ENCODE assay signal across 22 cellular contexts in the genomic region with DNA sequence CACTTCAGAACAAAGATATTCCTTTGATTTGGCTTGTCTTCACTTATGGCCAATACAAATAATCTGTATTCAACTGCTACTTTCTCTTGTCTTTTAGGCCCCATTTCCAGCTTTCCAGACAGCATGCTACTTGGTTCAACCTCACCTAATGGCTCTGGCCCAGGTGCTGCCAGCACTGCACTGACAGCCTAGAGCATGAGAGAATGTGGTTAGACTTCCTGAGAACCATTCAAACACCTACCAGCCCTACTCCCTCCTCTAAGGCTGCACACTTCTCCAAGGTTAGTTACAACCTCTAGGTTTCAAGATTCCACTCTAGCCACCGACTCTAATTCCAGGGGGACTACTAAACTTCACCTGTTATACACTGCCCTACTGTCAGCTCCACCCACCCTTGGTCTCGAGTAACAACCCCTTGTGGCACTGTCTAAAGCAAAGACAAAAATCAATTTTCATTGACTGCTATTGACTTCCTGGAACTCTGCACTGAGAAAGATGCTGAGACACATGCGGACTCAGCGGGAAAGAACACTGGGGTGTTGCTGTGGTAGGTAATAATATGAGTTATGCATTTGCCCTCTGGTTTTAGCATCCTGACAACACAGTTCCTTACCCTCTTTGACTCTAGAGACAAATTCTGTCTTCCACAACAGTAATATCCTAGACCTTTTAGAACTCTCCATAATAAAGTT.
"Had no signal": no experiment of that assay in that cellular context is flagged by ENCODE, and none has a peak within 500 bp of the region (broad histone marks: within the 10 kb centered on the region; RNA-seq: fewer than 3 reads in every experiment).

No MANE protein-coding gene starts in this region.

- DNase-seq: activated CD4-positive, alpha-beta T cell treated with anti-CD3 and anti-CD28 coated beads, Interleukin-2, amount 10 ng/mL, durations not matched to agents 7 days and 5 days; activated CD4-positive, CD25-positive, alpha-beta regulatory T cell; activated CD8-positive, alpha-beta memory T cell treated with anti-CD3 and anti-CD28 coated beads for 24 hours; activated CD8-positive, alpha-beta memory T cell treated with anti-CD3 and anti-CD28 coated beads, Interleukin-2, amount 50 U/mL, for 48 hours; activated gamma-delta T cell; activated T-cell treated with anti-CD3 and anti-CD28 coated beads, Interleukin-2, amount 50 U/mL, for 72 hours; amniotic stem cell; mesenchymal stem cell; mucosa of descending colon; naive thymus-derived CD4-positive, alpha-beta T cell; pancreas; stimulated activated CD4-positive, alpha-beta T cell treated with anti-CD3 and anti-CD28 coated beads, Interleukin-4, amount 100 ng/mL, for 1 hour; T-helper 1 cell; T1000; upper lobe of right lung had no signal

- H3K27me3 ChIP-seq: cardiac muscle cell, neural progenitor cell, pancreas, upper lobe of right lung had no signal

- H3K9me3 Mint-ChIP-seq: activated CD4-positive, alpha-beta T cell treated with anti-CD3 and anti-CD28 coated beads, Interleukin-2, amount 10 ng/mL, durations not matched to agents 7 days and 5 days; activated naive CD4-positive, alpha-beta T cell treated with anti-CD3 and anti-CD28 coated beads, Interleukin-2, amount 50 U/mL, for 72 hours; activated T-cell treated with anti-CD3 and anti-CD28 coated beads, Interleukin-2, amount 50 U/mL, for 72 hours; dendritic cell treated with granulocyte-macrophage colony-stimulating factor and Interleukin-4, amounts not matched to agents 40 ng/mL and 50 ng/mL, for 4 days; naive thymus-derived CD4-positive, alpha-beta T cell; neural progenitor cell had no signal

- H3K27me3 Mint-ChIP-seq: activated CD4-positive, alpha-beta T cell treated with anti-CD3 and anti-CD28 coated beads, Interleukin-2, amount 10 ng/mL, durations not matched to agents 7 days and 5 days; dendritic cell treated with granulocyte-macrophage colony-stimulating factor and Interleukin-4, amounts not matched to agents 40 ng/mL and 50 ng/mL, for 4 days; naive thymus-derived CD4-positive, alpha-beta T cell had no signal

- H3K27ac ChIP-seq: cardiac muscle cell, neural progenitor cell, pancreas, thoracic aorta, upper lobe of right lung had no signal

- H3K36me3 ChIP-seq: cardiac muscle cell, neural progenitor cell, pancreas, thoracic aorta, upper lobe of right lung had no signal

- H3K27ac Mint-ChIP-seq: activated CD4-positive, alpha-beta T cell treated with anti-CD3 and anti-CD28 coated beads, Interleukin-2, amount 10 ng/mL, durations not matched to agents 7 days and 5 days; activated naive CD4-positive, alpha-beta T cell treated with anti-CD3 and anti-CD28 coated beads, Interleukin-2, amount 50 U/mL, for 72 hours; activated T-cell treated with anti-CD3 and anti-CD28 coated beads, Interleukin-2, amount 50 U/mL, for 72 hours; dendritic cell treated with granulocyte-macrophage colony-stimulating factor and Interleukin-4, amounts not matched to agents 40 ng/mL and 50 ng/mL, for 4 days; neural progenitor cell had no signal

- H3K4me3 Mint-ChIP-seq: activated CD4-positive, alpha-beta T cell treated with anti-CD3 and anti-CD28 coated beads, Interleukin-2, amount 10 ng/mL, durations not matched to agents 7 days and 5 days; activated T-cell treated with anti-CD3 and anti-CD28 coated beads, Interleukin-2, amount 50 U/mL, for 72 hours; dendritic cell treated with granulocyte-macrophage colony-stimulating factor and Interleukin-4, amounts not matched to agents 40 ng/mL and 50 ng/mL, for 4 days; naive thymus-derived CD4-positive, alpha-beta T cell; neural progenitor cell had no signal

- H3K9ac ChIP-seq: neural progenitor cell had no signal

- H3K4me1 ChIP-seq: neural progenitor cell, upper lobe of right lung had no signal

- H2AFZ ChIP-seq: neural progenitor cell had no signal

- H3K4me2 ChIP-seq: neural progenitor cell, smooth muscle cell had no signal

- H3K9me3 ChIP-seq: mucosa of descending colon, pancreas, thoracic aorta, upper lobe of right lung had no signal

- H3K4me1 Mint-ChIP-seq: neural progenitor cell had no signal

- H3K36me3 Mint-ChIP-seq: activated naive CD4-positive, alpha-beta T cell treated with anti-CD3 and anti-CD28 coated beads, Interleukin-2, amount 50 U/mL, for 72 hours; neural progenitor cell had no signal

- ATAC-seq: activated naive CD4-positive, alpha-beta T cell treated with anti-CD3 and anti-CD28 coated beads, Interleukin-2, amount 50 U/mL, for 72 hours; mucosa of descending colon; naive thymus-derived CD4-positive, alpha-beta T cell; pancreas; sciatic nerve; upper lobe of right lung had no signal

- H3K4me3 ChIP-seq: cardiac muscle cell, mucosa of descending colon, neural progenitor cell, pancreas, smooth muscle cell, thoracic aorta, upper lobe of right lung had no signal
